In genomic region chr19:1858412-1859081, GRCh38 we compare ENCODE assay signal across 1 cellular context.
TF ChIP-seq lines count a peak whose summit lies in the region.

No MANE protein-coding gene starts in this region.

TF ChIP-seq in K562, 482 proteins besides CTCF, POLR2A, EP300 and RAD21:
- no peak for TF ChIP-seq ZBTB40 (IDR thresholded peaks at IDR 0.05)
- no peak for TF ChIP-seq ZBTB40 (CRISPR knock-in tag; IDR thresholded peaks at IDR 0.05)
- TF ChIP-seq PYGO2 (tag; IDR thresholded peaks at IDR 0.05): no peak
- TF ChIP-seq ZNF316 (IDR thresholded peaks at IDR 0.05): peak; percentile 73
- TF ChIP-seq ZNF57 (CRISPR knock-in tag; IDR thresholded peaks at IDR 0.05): no peak
- TF ChIP-seq MCM2 (IDR thresholded peaks at IDR 0.05; ENCODE audit: low read depth): no peak
- no peak for TF ChIP-seq PHB (CRISPR knock-in tag; IDR thresholded peaks at IDR 0.05)
- no peak for TF ChIP-seq RBM34 (IDR thresholded peaks at IDR 0.05; ENCODE audit: borderline replicate concordance, insufficient read depth, low read length)
- no peak for TF ChIP-seq ZC3H11A (IDR thresholded peaks at IDR 0.05; ENCODE audit: low read depth, low read length)
- TF ChIP-seq RNF2 (IDR thresholded peaks at IDR 0.05): no peak
- TF ChIP-seq KDM1A (IDR thresholded peaks at IDR 0.05): no peak
- TF ChIP-seq ARHGAP35 (IDR thresholded peaks at IDR 0.05; ENCODE audit: partially characterized antibody): no peak
- TF ChIP-seq ZKSCAN8 (CRISPR knock-in tag; IDR thresholded peaks at IDR 0.05): peak; percentile 95
- no peak for TF ChIP-seq THRAP3 (IDR thresholded peaks at IDR 0.05; ENCODE audit: borderline replicate concordance)
- no peak for TF ChIP-seq SRSF3 (IDR thresholded peaks at IDR 0.05; ENCODE audit: insufficient read depth, low read length)
- TF ChIP-seq PRPF4 (IDR thresholded peaks at IDR 0.05; ENCODE audit: insufficient read depth, low read depth, low read length, poor library complexity, severe bottlenecking): no peak
- TF ChIP-seq CREB5 (CRISPR knock-in tag; IDR thresholded peaks at IDR 0.05): no peak
- TF ChIP-seq ZC3H8 (IDR thresholded peaks at IDR 0.05): no peak
- TF ChIP-seq NFYB (IDR thresholded peaks at IDR 0.05; ENCODE audit: extremely low read depth, insufficient read length): no peak
- peak; percentile 52 for TF ChIP-seq EGR1 (conservative IDR thresholded peaks at IDR 0.05)
- no peak for TF ChIP-seq CBX8 (IDR thresholded peaks at IDR 0.05; ENCODE audit: borderline replicate concordance, extremely low read depth, low read depth, low read length, poor library complexity, severe bottlenecking)
- TF ChIP-seq ILK (tag; IDR thresholded peaks at IDR 0.05; ENCODE audit: borderline replicate concordance, low read depth): no peak
- 0 out of 2 replicates have a peak, but pooled peaks have one; percentile 21 for TF ChIP-seq CBFA2T2 (conservative IDR thresholded peaks at IDR 0.05)
- peak; percentile 14; the same call in 1 of the 2 replicates for TF ChIP-seq GABPB1 (CRISPR knock-in tag; IDR thresholded peaks at IDR 0.05)
- no peak for TF ChIP-seq CBX1 (IDR thresholded peaks at IDR 0.05; ENCODE audit: low read depth)
- 0 out of 2 replicates have a peak, but pooled peaks have one; percentile 15 for TF ChIP-seq KAT7 (CRISPR knock-in tag; IDR thresholded peaks at IDR 0.05; ENCODE audit: borderline replicate concordance)
- no peak for TF ChIP-seq ZNF318 (IDR thresholded peaks at IDR 0.05; ENCODE audit: borderline replicate concordance in 1 of 2, low read depth in 1 of 2)
- no peak for TF ChIP-seq MAFG (tag; conservative IDR thresholded peaks at IDR 0.05)
- TF ChIP-seq E2F5 (CRISPR knock-in tag; IDR thresholded peaks at IDR 0.05): no peak
- TF ChIP-seq PHF8 (IDR thresholded peaks at IDR 0.05; ENCODE audit: borderline replicate concordance, low read length): no peak
- TF ChIP-seq ZFPM2 (CRISPR knock-in tag; IDR thresholded peaks at IDR 0.05): no peak
- peak; percentile 39; the same call in 1 of the 2 replicates for TF ChIP-seq ZBTB7A (IDR thresholded peaks at IDR 0.05; ENCODE audit: borderline replicate concordance, control insufficient read depth, low read depth, low read length)
- no peak for TF ChIP-seq BHLHE40 (IDR thresholded peaks at IDR 0.05; ENCODE audit: low read length)
- TF ChIP-seq TAF7 (tag; IDR thresholded peaks at IDR 0.05): no peak
- no peak for TF ChIP-seq THRB (CRISPR knock-in tag; conservative IDR thresholded peaks at IDR 0.05)
